25 cellular contexts compared by ENCODE assay signal in genomic region chr12:68478516-68479260, GRCh38.
DNase-seq lines count a peak whose midpoint lies in the region; ATAC-seq and TF ChIP-seq lines count a peak whose summit lies in the region.
"Had no signal": no experiment of that assay in that cellular context is flagged by ENCODE, and none has a peak within 500 bp of the region (broad histone marks: within the 10 kb centered on the region; RNA-seq: fewer than 3 reads in every experiment).

No MANE protein-coding gene starts in this region.

- no TSS peak for BruUV-seq in mammary epithelial cell (replicated peaks; lab: Mats Ljungman, UMichigan)

- H3K9me3 ChIP-seq in mammary epithelial cell (replicated peaks; ENCODE audit: insufficient read depth, low read length): no peaks in the 10 kb centered on the region
- no peaks in the 10 kb centered on the region for H3K9me3 ChIP-seq in breast epithelium
- H3K9me3 ChIP-seq in parathyroid adenoma (ENCODE audit: control insufficient read depth, low read length): no peaks in the 10 kb centered on the region
- H3K9me3 ChIP-seq in effector memory CD4-positive, alpha-beta T cell (ENCODE audit: control insufficient read depth, low read length): no peaks in the 10 kb centered on the region

- H3K79me2 ChIP-seq in mammary epithelial cell (ENCODE audit: insufficient read depth, low read length) (no peaks in the 10 kb centered on the region), parathyroid adenoma (no peaks in the 10 kb centered on the region)

- H3K36me3 ChIP-seq in mammary epithelial cell (ENCODE audit: insufficient read depth, low read length) (no peaks in the 10 kb centered on the region), breast epithelium (no peaks in the 10 kb centered on the region), parathyroid adenoma (ENCODE audit: control insufficient read depth, insufficient read depth, low read length) (no peaks in the 10 kb centered on the region)
- no peaks in the 10 kb centered on the region for H3K36me3 ChIP-seq in effector memory CD4-positive, alpha-beta T cell (ENCODE audit: control insufficient read depth, insufficient read depth, low read length)
- H3K36me3 ChIP-seq: HAP-1, spleen had no signal

- H3K9ac ChIP-seq in mammary epithelial cell (ENCODE audit: insufficient read depth, low read length) (no peak overlapping the region), parathyroid adenoma (no peak overlapping the region)

- intact Hi-C loops in mammary epithelial cell (cut with micrococcal nuclease) (no loop called here), breast epithelium (cut with DNase I; ENCODE audit: low total_unique reads) (no loop called here)

- H3K4me1 ChIP-seq in mammary epithelial cell (ENCODE audit: insufficient read depth, low read length): peaks cover 42% of the 10 kb centered on the region
- H3K4me1 ChIP-seq in breast epithelium: no peaks in the 10 kb centered on the region
- H3K4me1 ChIP-seq in parathyroid adenoma: peaks cover 6% of the 10 kb centered on the region
- peaks cover 3% of the 10 kb centered on the region for H3K4me1 ChIP-seq in effector memory CD4-positive, alpha-beta T cell (ENCODE audit: control insufficient read depth, insufficient read depth, low read length, poor library complexity, severe bottlenecking)

- no peak for DNase-seq in mammary epithelial cell
- DNase-seq in breast epithelium (ENCODE audit: low spot score in 2 of 2): no peak
- DNase-seq in iris pigment epithelial cell (ENCODE audit: low read depth): peak; percentile 56
- no peak for DNase-seq in effector memory CD4-positive, alpha-beta T cell
- DNase-seq in NCI-H2029 (lab: John Stamatoyannopoulos, UW): no peak
- DNase-seq in NOMO-1 treated with dmso at 0.1 percent for 144 hours (lab: John Stamatoyannopoulos, UW; ENCODE audit: unreplicated experiment): no peak
- DNase-seq: 8988T; activated CD4-positive, alpha-beta T cell treated with anti-CD3 and anti-CD28 coated beads, Interleukin-2, amount 50 U/mL, for 1 hour; activated CD8-positive, alpha-beta memory T cell treated with anti-CD3 and anti-CD28 coated beads, Interleukin-2, amount 50 U/mL, for 48 hours; CD4-positive, alpha-beta T cell; cerebellar nuclear complex; NCI-H1092; NCI-H1930; NCI-H2227 treated with DMSO at 0.1 percent for 48 hours; NCI-H69; spleen; stimulated activated CD4-positive, alpha-beta T cell treated with anti-CD3 and anti-CD28 coated beads, Interleukin-2, amount 100 ng/mL, for 48 hours; T1000 had no signal

- H3K4me3 ChIP-seq in mammary epithelial cell (replicated peaks in 1 of 3; ENCODE audit: insufficient read depth in 1 of 3, low read depth in 2 of 3, low read length in 3 of 3) (no peak overlapping the region), breast epithelium (no peak overlapping the region), parathyroid adenoma (ENCODE audit: low read depth, low read length) (no peak overlapping the region)
- H3K4me3 ChIP-seq in effector memory CD4-positive, alpha-beta T cell (ENCODE audit: insufficient read depth, low read depth, low read length, poor library complexity, severe bottlenecking): no peak overlapping the region
- H3K4me3 ChIP-seq: HAP-1, spleen had no signal

- no peaks in the 10 kb centered on the region for H4K20me1 ChIP-seq in mammary epithelial cell (ENCODE audit: insufficient read depth, low read length)

- H3K27me3 ChIP-seq in mammary epithelial cell (ENCODE audit: insufficient read depth, low read length): no peaks in the 10 kb centered on the region
- no peaks in the 10 kb centered on the region for H3K27me3 ChIP-seq in breast epithelium
- H3K27me3 ChIP-seq in parathyroid adenoma (ENCODE audit: control insufficient read depth, insufficient read depth, low read length): no peaks in the 10 kb centered on the region
- H3K27me3 ChIP-seq in effector memory CD4-positive, alpha-beta T cell (replicated peaks; ENCODE audit: control insufficient read depth, insufficient read depth, low read length, poor library complexity, severe bottlenecking): no peaks in the 10 kb centered on the region
- H3K27me3 ChIP-seq: spleen had no signal

- ATAC-seq in HG02623 (IDR thresholded peaks at IDR 0.05; ENCODE audit: unreplicated experiment): no peak
- ATAC-seq: left lobe of liver; stimulated activated memory B cell treated with anti-CD40 and anti-IgM and Interleukin-4, amounts not matched to agents 10 μg/mL and 1 μg/mL and 100 μg/mL, for 72 hours; WTC11 had no signal

- H3K27ac ChIP-seq in mammary epithelial cell (ENCODE audit: insufficient read depth, low read depth, low read length) (no peak overlapping the region), breast epithelium (no peak overlapping the region), parathyroid adenoma (no peak overlapping the region)
- no peak overlapping the region for H3K27ac ChIP-seq in effector memory CD4-positive, alpha-beta T cell (ENCODE audit: insufficient read depth, low read length, poor library complexity, severe bottlenecking)
- H3K27ac ChIP-seq: epithelial cell of prostate, spleen had no signal

- H3K4me2 ChIP-seq in mammary epithelial cell (ENCODE audit: insufficient read depth, low read depth, low read length) (no peak overlapping the region), parathyroid adenoma (ENCODE audit: low read length) (no peak overlapping the region)

- CTCF ChIA-PET in mammary epithelial cell (lab: Charles Lee; ENCODE audit: low non-redundant PET): no interaction called here

- in situ Hi-C loops in mammary epithelial cell (cut with MboI; ENCODE audit: low sequenced_read_pairs in 2 of 2): no loop called here

- TF ChIP-seq CTCF in mammary epithelial cell (conservative IDR thresholded peaks at IDR 0.05 in 1 of 2, IDR thresholded peaks at IDR 0.05 in 1 of 2; ENCODE audit: extremely low read depth in 1 of 2, insufficient read depth in 1 of 2, low read depth in 1 of 2, low read length in 2 of 2): no peak
- TF ChIP-seq CTCF in breast epithelium (IDR thresholded peaks at IDR 0.05): no peak
- TF ChIP-seq CTCF in parathyroid adenoma (IDR thresholded peaks at IDR 0.05): no peak

- no peak for TF ChIP-seq POLR2A in breast epithelium (IDR thresholded peaks at IDR 0.05)

- 94% methylated on average over 1 of the region's 1 CpG for WGBS in mammary epithelial cell (ENCODE audit: low coverage, missing lambda C conversion rate)

- dilution Hi-C loops in mammary epithelial cell (cut with HindIII; ENCODE audit: low sequenced_read_pairs): no loop called here

- H2AFZ ChIP-seq in mammary epithelial cell (ENCODE audit: low read depth, low read length) (peak overlapping the region; percentile 47), parathyroid adenoma (peak overlapping the region; percentile 58)
